1 cellular context compared by ENCODE assay signal in genomic region chr19:39054091-39054470, GRCh38.
TF ChIP-seq lines count a peak whose summit lies in the region.

No MANE protein-coding gene starts in this region.

TF ChIP-seq in HepG2, 621 proteins besides CTCF, POLR2A, EP300 and RAD21:
- no peak for TF ChIP-seq ZNF790 (CRISPR knock-in tag; IDR thresholded peaks at IDR 0.05; ENCODE audit: borderline replicate concordance)
- TF ChIP-seq SOX6 (IDR thresholded peaks at IDR 0.05), result no peak
- peak; percentile 1; the same call in 1 of the 2 replicates for TF ChIP-seq SOX6 (CRISPR knock-in tag; IDR thresholded peaks at IDR 0.05)
- peak; percentile 65; the same call in 1 of the 2 replicates for TF ChIP-seq ZNF121 (CRISPR knock-in tag; IDR thresholded peaks at IDR 0.05)
TF ChIP-seq in HepG2: peak in this region for 2.
